ENCODE assay signal across 32 cellular contexts in genomic region chrX:39605866-39606265, GRCh38.
"Had no signal": no experiment of that assay in that cellular context is flagged by ENCODE, and none has a peak within 500 bp of the region (broad histone marks: within the 10 kb centered on the region; RNA-seq: fewer than 3 reads in every experiment).

No MANE protein-coding gene starts in this region.

- H3K9me3 ChIP-seq: adrenal gland, body of pancreas had no signal

- H3K4me1 ChIP-seq: adrenal gland, ascending aorta, body of pancreas, breast epithelium had no signal

- DNase-seq: activated effector memory CD4-positive, alpha-beta T cell treated with anti-CD3 and anti-CD28 coated beads, Interleukin-2, amount 50 U/mL, for 16 hours; activated effector memory CD4-positive, alpha-beta T cell treated with Interleukin-2 at 50 U/mL for 16 hours; activated gamma-delta T cell; activated gamma-delta T cell treated with Interleukin-2 at 50 U/mL for 16 hours; activated naive CD4-positive, alpha-beta T cell; activated naive CD4-positive, alpha-beta T cell treated with anti-CD3 and anti-CD28 coated beads for 36 hours; activated naive CD4-positive, alpha-beta T cell treated with anti-CD3 and anti-CD28 coated beads, Interleukin-2, amount 10 ng/mL, durations not matched to agents 7 days and 5 days; activated naive CD4-positive, alpha-beta T cell treated with anti-CD3 and anti-CD28 coated beads, Interleukin-2, amount 50 U/mL, for 16 hours; activated naive CD4-positive, alpha-beta T cell treated with Interleukin-2 at 50 U/mL for 16 hours; activated naive CD8-positive, alpha-beta T cell treated with anti-CD3 and anti-CD28 coated beads for 36 hours; activated naive CD8-positive, alpha-beta T cell treated with anti-CD3 and anti-CD28 coated beads, Interleukin-2, amount 10 ng/mL, durations not matched to agents 7 days and 5 days; activated naive CD8-positive, alpha-beta T cell treated with anti-CD3 and anti-CD28 coated beads, Interleukin-2, amount 50 U/mL, for 24 hours; activated T-cell treated with anti-CD3 and anti-CD28 coated beads, Interleukin-2, amount 50 U/mL, for 1 hour; activated T-cell treated with anti-CD3 and anti-CD28 coated beads, Interleukin-2, amount 50 U/mL, for 24 hours; activated T-cell treated with anti-CD3 and anti-CD28 coated beads, Interleukin-2, amount 50 U/mL, for 4 hours; activated T-cell treated with anti-CD3 and anti-CD28 coated beads, Interleukin-2, amount 50 U/mL, for 48 hours; activated T-cell treated with anti-CD3 and anti-CD28 coated beads, Interleukin-2, amount 50 U/mL, for 72 hours; adrenal gland; amniotic stem cell; anterior cingulate cortex; aorta; body of pancreas; brain microvascular endothelial cell; caudate nucleus; central memory CD4-positive, alpha-beta T cell; cerebellar nuclear complex had no signal

- H3K36me3 ChIP-seq: adrenal gland, ascending aorta, brain microvascular endothelial cell, breast epithelium, cardiac muscle cell had no signal

- ATAC-seq: activated naive CD4-positive, alpha-beta T cell treated with anti-CD3 and anti-CD28 coated beads, Interleukin-2, amount 50 U/mL, for 72 hours; activated naive CD8-positive, alpha-beta T cell treated with anti-CD3 and anti-CD28 coated beads, Interleukin-2, amount 50 U/mL, for 24 hours; activated T-cell treated with anti-CD3 and anti-CD28 coated beads, Interleukin-2, amount 50 U/mL, for 4 hours; activated T-cell treated with anti-CD3 and anti-CD28 coated beads, Interleukin-2, amount 50 U/mL, for 72 hours; activated T-helper 17 cell treated with anti-CD3 and anti-CD28 coated beads, Interleukin-2, amount 50 U/mL, for 72 hours; body of pancreas had no signal

- H3K27me3 ChIP-seq: ascending aorta, body of pancreas, brain microvascular endothelial cell, cardiac muscle cell had no signal

- H3K4me3 ChIP-seq: adrenal gland, ascending aorta, body of pancreas, breast epithelium, cardiac muscle cell had no signal

- FAIRE-seq: bronchial epithelial cell had no signal

- H3K27ac ChIP-seq: adrenal gland, ascending aorta, body of pancreas, brain microvascular endothelial cell, breast epithelium, cardiac muscle cell had no signal
